ENCODE assay signal across 19 cellular contexts in the genomic region with DNA sequence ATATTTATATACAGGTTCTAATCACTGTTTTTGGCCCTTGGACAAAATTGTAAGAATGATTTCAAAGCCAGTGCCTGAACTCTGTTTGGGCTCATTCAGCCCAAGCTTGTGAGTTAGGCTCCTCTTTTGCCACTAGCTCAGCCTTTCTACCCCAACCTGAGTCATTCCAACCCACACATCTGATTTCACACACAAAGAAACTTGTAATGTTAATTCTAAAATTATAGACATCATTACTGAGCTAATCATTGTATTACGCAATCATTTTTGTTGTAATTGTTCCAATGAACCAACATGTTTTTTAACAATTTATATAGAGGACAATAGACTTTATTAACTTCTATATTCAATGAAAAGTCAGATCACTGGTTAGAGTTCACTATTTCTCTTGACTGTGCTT.
"Had no signal": no experiment of that assay in that cellular context is flagged by ENCODE, and none has a peak within 500 bp of the region (broad histone marks: within the 10 kb centered on the region; RNA-seq: fewer than 3 reads in every experiment).

No MANE protein-coding gene starts in this region.

- H3K4me3 Mint-ChIP-seq: activated CD4-positive, alpha-beta T cell treated with anti-CD3 and anti-CD28 coated beads, Interleukin-2, amount 10 ng/mL, durations not matched to agents 24 days and 14 days; activated CD8-positive, alpha-beta T cell treated with anti-CD3 and anti-CD28 coated beads for 36 hours; activated naive CD8-positive, alpha-beta T cell treated with anti-CD3 and anti-CD28 coated beads, Interleukin-2, amount 10 ng/mL, durations not matched to agents 7 days and 5 days; memory B cell; neural crest cell; stimulated activated naive CD8-positive, alpha-beta T cell treated with anti-CD3 and anti-CD28 coated beads, Interleukin-15, Interleukin-2, amounts not matched to agents 100 ng/mL and 50 ng/mL, for 24 hours; T-cell had no signal

- H3K36me3 Mint-ChIP-seq: activated naive CD8-positive, alpha-beta T cell treated with anti-CD3 and anti-CD28 coated beads, Interleukin-2, amount 10 ng/mL, durations not matched to agents 7 days and 5 days; memory B cell; T-cell had no signal

- H3K27me3 ChIP-seq: heart right ventricle, suprapubic skin, transverse colon, vagina had no signal

- DNase-seq: activated CD4-positive, alpha-beta T cell treated with anti-CD3 and anti-CD28 coated beads, Interleukin-2, amount 10 ng/mL, durations not matched to agents 24 days and 14 days; activated CD8-positive, alpha-beta T cell treated with anti-CD3 and anti-CD28 coated beads for 36 hours; activated naive CD4-positive, alpha-beta T cell treated with Interleukin-2 at 50 U/mL for 16 hours; activated naive CD8-positive, alpha-beta T cell treated with anti-CD3 and anti-CD28 coated beads, Interleukin-2, amount 10 ng/mL, durations not matched to agents 7 days and 5 days; activated T-cell treated with anti-CD3 and anti-CD28 coated beads, Interleukin-2, amount 50 U/mL, for 1 hour; cerebellar nuclear complex; cortex of kidney; effector CD8-positive, alpha-beta T cell; heart right ventricle; left ventricle myocardium superior; T-cell; transverse colon had no signal

- H3K27ac ChIP-seq: heart right ventricle, suprapubic skin, transverse colon, vagina had no signal

- H3K27ac Mint-ChIP-seq: activated CD4-positive, alpha-beta T cell treated with anti-CD3 and anti-CD28 coated beads, Interleukin-2, amount 10 ng/mL, durations not matched to agents 24 days and 14 days; activated CD8-positive, alpha-beta T cell treated with anti-CD3 and anti-CD28 coated beads for 36 hours; activated naive CD8-positive, alpha-beta T cell treated with anti-CD3 and anti-CD28 coated beads, Interleukin-2, amount 10 ng/mL, durations not matched to agents 7 days and 5 days; activated T-helper 2 cell treated with anti-CD3 and anti-CD28 coated beads, Interferon-gamma antibody, Interleukin-2, Interleukin-4, amounts not matched to agents 10 μg/mL and 5 μg/mL and 100 μg/mL, durations not matched to agents 14 hours and 24 hours and 36 hours; memory B cell; stimulated activated naive CD8-positive, alpha-beta T cell treated with anti-CD3 and anti-CD28 coated beads, Interleukin-15, Interleukin-2, amounts not matched to agents 100 ng/mL and 50 ng/mL, for 24 hours; T-cell had no signal

- H3K27me3 Mint-ChIP-seq: activated CD4-positive, alpha-beta T cell treated with anti-CD3 and anti-CD28 coated beads, Interleukin-2, amount 10 ng/mL, durations not matched to agents 24 days and 14 days; activated CD8-positive, alpha-beta T cell treated with anti-CD3 and anti-CD28 coated beads for 36 hours; activated naive CD8-positive, alpha-beta T cell treated with anti-CD3 and anti-CD28 coated beads, Interleukin-2, amount 10 ng/mL, durations not matched to agents 7 days and 5 days; memory B cell; stimulated activated naive CD8-positive, alpha-beta T cell treated with anti-CD3 and anti-CD28 coated beads, Interleukin-15, Interleukin-2, amounts not matched to agents 100 ng/mL and 50 ng/mL, for 24 hours; T-cell had no signal

- H3K9me3 ChIP-seq: suprapubic skin, transverse colon, vagina had no signal

- H3K4me1 ChIP-seq: heart right ventricle, suprapubic skin, transverse colon, vagina had no signal

- H3K4me1 Mint-ChIP-seq: activated CD4-positive, alpha-beta T cell treated with anti-CD3 and anti-CD28 coated beads, Interleukin-2, amount 10 ng/mL, durations not matched to agents 24 days and 14 days; activated naive CD8-positive, alpha-beta T cell treated with anti-CD3 and anti-CD28 coated beads, Interleukin-2, amount 10 ng/mL, durations not matched to agents 7 days and 5 days; memory B cell; neural crest cell; T-cell had no signal

- FAIRE-seq: endothelial cell of umbilical vein had no signal

- H3K9me3 Mint-ChIP-seq: memory B cell; neural crest cell; stimulated activated naive CD8-positive, alpha-beta T cell treated with anti-CD3 and anti-CD28 coated beads, Interleukin-15, Interleukin-2, amounts not matched to agents 100 ng/mL and 50 ng/mL, for 24 hours had no signal

- H3K36me3 ChIP-seq: heart right ventricle, suprapubic skin, transverse colon, vagina had no signal

- H3K4me3 ChIP-seq: heart right ventricle, suprapubic skin, transverse colon, vagina had no signal
